ENCODE assay signal across 19 cellular contexts in the genomic region with DNA sequence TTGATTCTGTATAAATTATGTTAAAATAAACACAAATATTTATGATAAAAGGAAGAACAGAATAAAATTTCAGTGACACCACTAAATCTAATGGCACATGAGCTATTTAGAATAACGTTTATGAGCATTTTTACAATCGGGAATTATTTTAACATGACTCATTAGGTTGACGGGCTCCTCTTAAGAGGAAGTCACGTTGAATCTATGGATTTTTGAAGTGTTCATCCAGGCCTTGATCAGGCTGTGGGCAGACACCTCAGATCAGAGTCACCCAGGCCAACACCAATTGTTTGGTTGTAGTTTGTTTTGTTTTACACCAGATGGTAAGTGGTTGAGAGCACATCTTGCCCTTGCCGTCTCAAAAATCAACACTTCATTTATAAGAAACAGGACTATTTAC.
A peak's percentile ranks its signal among the peaks of the same experiment; 100 is the strongest.
DNase-seq lines count a peak whose midpoint lies in the region; ATAC-seq, FAIRE-seq and TF ChIP-seq lines count a peak whose summit lies in the region.
"Had no signal": no experiment of that assay in that cellular context is flagged by ENCODE, and none has a peak within 500 bp of the region (broad histone marks: within the 10 kb centered on the region; RNA-seq: fewer than 3 reads in every experiment).

No MANE protein-coding gene starts in this region.

- peaks cover 9% of the 10 kb centered on the region for H3K9me3 Mint-ChIP-seq in activated T-helper 17 cell treated with anti-CD3 and anti-CD28 coated beads, Interleukin-2, amount 50 U/mL, for 72 hours

- H3K4me3 ChIP-seq in HCT116 (replicated peaks in 1 of 2; ENCODE audit: low read depth in 1 of 2, low read length in 2 of 2) (no peak overlapping the region), NB4 (ENCODE audit: low read depth, low read length) (no peak overlapping the region), smooth muscle cell (no peak overlapping the region)
- H3K4me3 ChIP-seq: breast epithelium had no signal

- no peaks in the 10 kb centered on the region for H3K27me3 Mint-ChIP-seq in activated T-helper 17 cell treated with anti-CD3 and anti-CD28 coated beads, Interleukin-2, amount 50 U/mL, for 72 hours

- H3K4me3 Mint-ChIP-seq in activated T-helper 17 cell treated with anti-CD3 and anti-CD28 coated beads, Interleukin-2, amount 50 U/mL, for 72 hours, result no peak overlapping the region
- H3K4me3 Mint-ChIP-seq: CD14-positive monocyte, nephron progenitor cell had no signal

- H3K36me3 ChIP-seq in HCT116 (ENCODE audit: control insufficient read depth in 1 of 2, insufficient read depth in 2 of 2, low read length in 2 of 2) (no peaks in the 10 kb centered on the region), smooth muscle cell (ENCODE audit: low read depth) (no peaks in the 10 kb centered on the region)
- H3K36me3 ChIP-seq: breast epithelium had no signal

- no TSS peak for BruUV-seq in HCT116 (replicated peaks; lab: Mats Ljungman, UMichigan)

- H3K79me2 ChIP-seq in HCT116 (ENCODE audit: insufficient read depth, low read length) (no peaks in the 10 kb centered on the region), smooth muscle cell (ENCODE audit: low read depth) (no peaks in the 10 kb centered on the region)

- H3K9me2 ChIP-seq in HCT116 (ENCODE audit: insufficient read depth), result no peaks in the 10 kb centered on the region

- no peak overlapping the region for H3K27ac ChIP-seq in HCT116 (ENCODE audit: low read depth, low read length)
- peak overlapping the region; percentile 68 for H3K27ac ChIP-seq in epithelial cell of prostate
- H3K27ac ChIP-seq in smooth muscle cell (ENCODE audit: low read depth), result peak overlapping the region; percentile 2

- CTCF ChIA-PET in HCT116 (lab: Charles Lee), result no interaction called here

- H3F3A ChIP-seq in smooth muscle cell (ENCODE audit: low read depth), result no peaks in the 10 kb centered on the region

- no peaks in the 10 kb centered on the region for H3K27me3 ChIP-seq in HCT116 (ENCODE audit: insufficient read depth, low read length)
- H3K27me3 ChIP-seq in smooth muscle cell (ENCODE audit: low read depth), result no peaks in the 10 kb centered on the region
- H3K27me3 ChIP-seq: breast epithelium had no signal

- RAD21 ChIA-PET in HCT116 (lab: Charles Lee; ENCODE audit: low non-redundant PET in 1 of 2, low total read pairs in 2 of 2, uncharacterized antibody in 2 of 2, unreplicated experiment in 2 of 2), result no interaction called here

- H3K9ac ChIP-seq in HCT116 (ENCODE audit: low read length) (no peak overlapping the region), smooth muscle cell (ENCODE audit: low read depth) (no peak overlapping the region)

- TF ChIP-seq RAD21 in HCT116 (IDR thresholded peaks at IDR 0.05; ENCODE audit: low read depth), result no peak

- WGBS in smooth muscle cell (ENCODE audit: low lambda C conversion rate), result 32% methylated on average over 5 of the region's 5 CpGs

- H2AFZ ChIP-seq in HCT116 (ENCODE audit: low read depth, low read length, poor library complexity, severe bottlenecking) (peak overlapping the region; percentile 49), smooth muscle cell (ENCODE audit: low read depth) (no peak overlapping the region)

- TF ChIP-seq POLR2A in HCT116 (IDR thresholded peaks at IDR 0.05; ENCODE audit: borderline replicate concordance, extremely low read depth, insufficient read depth, insufficient read length) (no peak), NB4 (IDR thresholded peaks at IDR 0.05; ENCODE audit: extremely low read depth, insufficient read length) (no peak)

- intact Hi-C loops in HCT116 (cut with micrococcal nuclease), result loop anchor here (10.0 kb wide), 1 partner anchor 344 kb away; no protein-coding TSS in a partner anchor

- DNase-seq in HCT116 (ENCODE audit: low read depth, low spot score) (peak; percentile 40), NB4 (ENCODE audit: low read depth) (peak; percentile 41), epithelial cell of prostate (ENCODE audit: low read depth, low spot score) (no peak), smooth muscle cell (lab: John Stamatoyannopoulos, UW; ENCODE audit: unreplicated experiment) (no peak), frontal cortex (ENCODE audit: low spot score in 2 of 2) (no peak)
- DNase-seq: activated CD8-positive, alpha-beta memory T cell treated with anti-CD3 and anti-CD28 coated beads, Interleukin-2, amount 50 U/mL, for 48 hours; DMS79; foreskin melanocyte; nephron progenitor cell; NK-92 treated with Interleukin-12 subunit alpha and Interleukin-12 subunit beta, amount 100 ng/mL, for 24 hours; retina; stimulated activated CD4-positive, alpha-beta T cell treated with anti-CD3 and anti-CD28 coated beads, Interleukin-1b, Interleukin-23, amount 100 ng/mL, for 48 hours; substantia nigra had no signal

- no peak overlapping the region for H3K27ac Mint-ChIP-seq in activated T-helper 17 cell treated with anti-CD3 and anti-CD28 coated beads, Interleukin-2, amount 50 U/mL, for 72 hours
- H3K27ac Mint-ChIP-seq: activated naive CD4-positive, alpha-beta T cell treated with anti-CD3 and anti-CD28 coated beads, Interleukin-2, amount 50 U/mL, for 72 hours; nephron progenitor cell had no signal

- H3K36me3 Mint-ChIP-seq in activated T-helper 17 cell treated with anti-CD3 and anti-CD28 coated beads, Interleukin-2, amount 50 U/mL, for 72 hours (ENCODE audit: low read depth), result no peaks in the 10 kb centered on the region

- H3K4me2 ChIP-seq in HCT116 (ENCODE audit: low read length) (peak overlapping the region; percentile 61), smooth muscle cell (no peak overlapping the region)

- TF ChIP-seq CTCF in HCT116 (IDR thresholded peaks at IDR 0.05 in 2 of 3, conservative IDR thresholded peaks at IDR 0.05 in 1 of 3; ENCODE audit: borderline replicate concordance in 1 of 3, insufficient read depth in 1 of 3, low read depth in 2 of 3, low read length in 2 of 3), result no peak
- TF ChIP-seq CTCF in NB4 (IDR thresholded peaks at IDR 0.05; ENCODE audit: low read depth, low read length), result no peak
- no peak for TF ChIP-seq CTCF in smooth muscle cell (IDR thresholded peaks at IDR 0.05; ENCODE audit: borderline replicate concordance, insufficient read depth, poor library complexity, severe bottlenecking)

- peak; percentile 70; the same call in 1 of the 2 replicates for ATAC-seq in HCT116
- ATAC-seq in HG03159 (IDR thresholded peaks at IDR 0.05; ENCODE audit: unreplicated experiment), result no peak
- no peak for ATAC-seq in activated T-helper 17 cell treated with anti-CD3 and anti-CD28 coated beads, Interleukin-2, amount 50 U/mL, for 72 hours (replicated peaks)
- ATAC-seq: activated naive CD4-positive, alpha-beta T cell treated with anti-CD3 and anti-CD28 coated beads, Interleukin-2, amount 50 U/mL, for 72 hours had no signal

- H4K20me1 ChIP-seq in HCT116 (ENCODE audit: insufficient read depth), result no peaks in the 10 kb centered on the region
- no peaks in the 10 kb centered on the region for H4K20me1 ChIP-seq in smooth muscle cell (ENCODE audit: low read depth)

- H3K4me1 ChIP-seq in HCT116 (ENCODE audit: control insufficient read depth in 1 of 2, insufficient read depth in 2 of 2, low read length in 2 of 2) (peaks cover 26 to 43% of the 10 kb centered on the region in 2 experiments), smooth muscle cell (ENCODE audit: low read depth) (peaks cover 4% of the 10 kb centered on the region)
- H3K4me1 ChIP-seq: breast epithelium had no signal

- no peaks in the 10 kb centered on the region for H3K4me1 Mint-ChIP-seq in activated T-helper 17 cell treated with anti-CD3 and anti-CD28 coated beads, Interleukin-2, amount 50 U/mL, for 72 hours

- POLR2A ChIA-PET in HCT116 (lab: Charles Lee), result no interaction called here

- no peak for FAIRE-seq in frontal cortex (lab: Jason Lieb, UNC)
- FAIRE-seq: H1 had no signal

- H3K9me3 ChIP-seq in HCT116 (ENCODE audit: control insufficient read depth in 1 of 2, insufficient read depth in 1 of 2, low read depth in 1 of 2, low read length in 2 of 2) (0 out of 4 replicates have a peak, but pooled peaks cover 0 to 6% of the 10 kb centered on the region in 2 experiments), smooth muscle cell (replicated peaks; ENCODE audit: low read depth) (no peaks in the 10 kb centered on the region)

TF ChIP-seq in HCT116, 20 proteins besides CTCF, POLR2A, EP300 and RAD21:
- TF ChIP-seq SRF (IDR thresholded peaks at IDR 0.05; ENCODE audit: low read depth), result no peak
- TF ChIP-seq JUND (IDR thresholded peaks at IDR 0.05), result peak; percentile 20; the same call in 1 of the 2 replicates
- TF ChIP-seq CBX3 (IDR thresholded peaks at IDR 0.05; ENCODE audit: low read depth), result no peak
- TF ChIP-seq SP1 (IDR thresholded peaks at IDR 0.05; ENCODE audit: low read depth), result no peak
- TF ChIP-seq, protein P1, sequence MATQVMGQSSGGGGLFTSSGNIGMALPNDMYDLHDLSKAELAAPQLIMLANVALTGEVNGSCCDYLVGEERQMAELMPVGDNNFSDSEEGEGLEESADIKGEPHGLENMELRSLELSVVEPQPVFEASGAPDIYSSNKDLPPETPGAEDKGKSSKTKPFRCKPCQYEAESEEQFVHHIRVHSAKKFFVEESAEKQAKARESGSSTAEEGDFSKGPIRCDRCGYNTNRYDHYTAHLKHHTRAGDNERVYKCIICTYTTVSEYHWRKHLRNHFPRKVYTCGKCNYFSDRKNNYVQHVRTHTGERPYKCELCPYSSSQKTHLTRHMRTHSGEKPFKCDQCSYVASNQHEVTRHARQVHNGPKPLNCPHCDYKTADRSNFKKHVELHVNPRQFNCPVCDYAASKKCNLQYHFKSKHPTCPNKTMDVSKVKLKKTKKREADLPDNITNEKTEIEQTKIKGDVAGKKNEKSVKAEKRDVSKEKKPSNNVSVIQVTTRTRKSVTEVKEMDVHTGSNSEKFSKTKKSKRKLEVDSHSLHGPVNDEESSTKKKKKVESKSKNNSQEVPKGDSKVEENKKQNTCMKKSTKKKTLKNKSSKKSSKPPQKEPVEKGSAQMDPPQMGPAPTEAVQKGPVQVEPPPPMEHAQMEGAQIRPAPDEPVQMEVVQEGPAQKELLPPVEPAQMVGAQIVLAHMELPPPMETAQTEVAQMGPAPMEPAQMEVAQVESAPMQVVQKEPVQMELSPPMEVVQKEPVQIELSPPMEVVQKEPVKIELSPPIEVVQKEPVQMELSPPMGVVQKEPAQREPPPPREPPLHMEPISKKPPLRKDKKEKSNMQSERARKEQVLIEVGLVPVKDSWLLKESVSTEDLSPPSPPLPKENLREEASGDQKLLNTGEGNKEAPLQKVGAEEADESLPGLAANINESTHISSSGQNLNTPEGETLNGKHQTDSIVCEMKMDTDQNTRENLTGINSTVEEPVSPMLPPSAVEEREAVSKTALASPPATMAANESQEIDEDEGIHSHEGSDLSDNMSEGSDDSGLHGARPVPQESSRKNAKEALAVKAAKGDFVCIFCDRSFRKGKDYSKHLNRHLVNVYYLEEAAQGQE (IDR thresholded peaks at IDR 0.05; ENCODE audit: low read depth), result no peak
- TF ChIP-seq EZH2 (IDR thresholded peaks at IDR 0.05), result no peak
- no peak for TF ChIP-seq POLR2AphosphoS5 (IDR thresholded peaks at IDR 0.05; ENCODE audit: low read depth, low read length)
TF ChIP-seq in HCT116: peak in this region for 1.

Comparison
In these comparisons a context has a peak if more than half of its experiments do, and no peak if none do; other contexts are left out.
1. DNase-seq: peak in HCT116 (single experiment) and NB4 (single experiment); none in epithelial cell of prostate (single experiment), smooth muscle cell (single experiment) and frontal cortex (0 of 2).